19 cellular contexts compared by ENCODE assay signal in the genomic region with DNA sequence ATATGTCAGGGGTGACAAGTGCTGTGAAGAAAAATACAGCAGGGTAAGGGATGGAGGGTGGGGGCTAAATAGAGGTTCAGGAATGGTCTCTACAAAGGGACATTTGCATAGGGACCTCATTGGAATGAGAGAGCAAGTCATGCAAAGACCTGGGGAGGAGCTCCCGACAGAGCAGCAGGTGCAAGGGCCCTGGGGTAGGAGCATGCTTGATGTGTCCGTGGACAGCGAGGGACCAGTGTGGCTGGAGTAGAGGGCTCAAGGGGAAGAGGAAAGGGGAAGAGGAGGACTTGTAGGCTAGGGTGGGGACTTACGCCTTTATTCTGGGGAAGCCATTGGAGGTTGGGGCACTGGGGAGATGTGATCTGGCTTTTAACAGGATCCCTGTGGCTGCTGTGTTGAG. TPM values are rescaled to one million over a fixed set of nuclear protein-coding genes. Genes with fewer than 3 reads are reported as not detected.
DNase-seq lines count a peak whose midpoint lies in the region; ATAC-seq, FAIRE-seq and TF ChIP-seq lines count a peak whose summit lies in the region.
"Had no signal": no experiment of that assay in that cellular context is flagged by ENCODE, and none has a peak within 500 bp of the region (broad histone marks: within the 10 kb centered on the region; RNA-seq: fewer than 3 reads in every experiment).

No MANE protein-coding gene starts in this region.

- no peak overlapping the region for H2AFZ ChIP-seq in astrocyte (ENCODE audit: low read depth, low read length)

- peak overlapping the region; percentile 55 for H3K27ac Mint-ChIP-seq in activated naive CD8-positive, alpha-beta T cell
- H3K27ac Mint-ChIP-seq in activated naive CD8-positive, alpha-beta T cell treated with anti-CD3 and anti-CD28 coated beads for 36 hours: no peak overlapping the region
- no peak overlapping the region for H3K27ac Mint-ChIP-seq in astrocyte (ENCODE audit: unreplicated experiment)
- H3K27ac Mint-ChIP-seq in stimulated activated naive B cell treated with anti-CD40 and anti-IgM and Interleukin-4, amounts not matched to agents 10 μg/mL and 1 μg/mL and 100 μg/mL, for 72 hours: peak overlapping the region; percentile 45
- H3K27ac Mint-ChIP-seq: CD8-positive, alpha-beta T cell had no signal

- H3K4me3 ChIP-seq in astrocyte (ENCODE audit: insufficient read depth, low read depth, low read length): no peak overlapping the region
- H3K4me3 ChIP-seq: breast epithelium, thoracic aorta had no signal

- no peaks in the 10 kb centered on the region for H3K9me3 Mint-ChIP-seq in activated naive CD8-positive, alpha-beta T cell (ENCODE audit: low read depth)
- no peaks in the 10 kb centered on the region for H3K9me3 Mint-ChIP-seq in activated naive CD8-positive, alpha-beta T cell treated with anti-CD3 and anti-CD28 coated beads for 36 hours
- no peaks in the 10 kb centered on the region for H3K9me3 Mint-ChIP-seq in astrocyte (ENCODE audit: unreplicated experiment)
- no peaks in the 10 kb centered on the region for H3K9me3 Mint-ChIP-seq in stimulated activated naive B cell treated with anti-CD40 and anti-IgM and Interleukin-4, amounts not matched to agents 10 μg/mL and 1 μg/mL and 100 μg/mL, for 72 hours
- H3K9me3 Mint-ChIP-seq: CD8-positive, alpha-beta T cell had no signal

- peaks cover 84% of the 10 kb centered on the region for H3K79me2 ChIP-seq in astrocyte (ENCODE audit: insufficient read depth, low read length)

- peaks cover 22% of the 10 kb centered on the region for H3K4me1 ChIP-seq in astrocyte (ENCODE audit: insufficient read depth, low read length)

- H3K4me1 Mint-ChIP-seq in activated naive CD8-positive, alpha-beta T cell (ENCODE audit: low read depth): peaks cover 78% of the 10 kb centered on the region
- peaks cover 59% of the 10 kb centered on the region for H3K4me1 Mint-ChIP-seq in activated naive CD8-positive, alpha-beta T cell treated with anti-CD3 and anti-CD28 coated beads for 36 hours
- H3K4me1 Mint-ChIP-seq in astrocyte (ENCODE audit: low read depth, unreplicated experiment): peaks cover 48% of the 10 kb centered on the region
- H3K4me1 Mint-ChIP-seq in stimulated activated naive B cell treated with anti-CD40 and anti-IgM and Interleukin-4, amounts not matched to agents 10 μg/mL and 1 μg/mL and 100 μg/mL, for 72 hours: peaks cover 59 to 87% of the 10 kb centered on the region in 2 donors

- H4K20me1 ChIP-seq in astrocyte (ENCODE audit: insufficient read depth, low read length): peaks cover 86% of the 10 kb centered on the region

- DNase-seq in activated naive CD8-positive, alpha-beta T cell treated with anti-CD3 and anti-CD28 coated beads for 36 hours: no peak
- no peak for DNase-seq in astrocyte (ENCODE audit: low read depth)
- DNase-seq in stimulated activated naive B cell treated with anti-CD40 and anti-IgM and Interleukin-4, amounts not matched to agents 10 μg/mL and 1 μg/mL and 100 μg/mL, for 72 hours: no peak
- DNase-seq: activated CD4-positive, alpha-beta T cell treated with anti-CD3 and anti-CD28 coated beads, Interleukin-2, amount 50 U/mL, for 4 hours; activated T-cell treated with anti-CD3 and anti-CD28 coated beads, Interleukin-2, amount 50 U/mL, for 48 hours; CD8-positive, alpha-beta T cell; NCI-H1436; NCI-H526; nucleus accumbens; retina; Right ventricle myocardium superior had no signal

- no peak overlapping the region for H3K9ac ChIP-seq in astrocyte (ENCODE audit: low read length)

- no peak for FAIRE-seq in astrocyte (lab: Jason Lieb, UNC)
- FAIRE-seq: GM12891, H54 had no signal

- peak overlapping the region; percentile 37 for H3K4me3 Mint-ChIP-seq in activated naive CD8-positive, alpha-beta T cell
- no peak overlapping the region for H3K4me3 Mint-ChIP-seq in activated naive CD8-positive, alpha-beta T cell treated with anti-CD3 and anti-CD28 coated beads for 36 hours
- H3K4me3 Mint-ChIP-seq in astrocyte (ENCODE audit: unreplicated experiment): no peak overlapping the region
- no peak overlapping the region for H3K4me3 Mint-ChIP-seq in stimulated activated naive B cell treated with anti-CD40 and anti-IgM and Interleukin-4, amounts not matched to agents 10 μg/mL and 1 μg/mL and 100 μg/mL, for 72 hours
- H3K4me3 Mint-ChIP-seq: CD8-positive, alpha-beta T cell had no signal

- no peaks in the 10 kb centered on the region for H3K9me3 ChIP-seq in astrocyte (ENCODE audit: insufficient read depth, low read depth, low read length)
- H3K9me3 ChIP-seq: breast epithelium, thoracic aorta had no signal

- no peaks in the 10 kb centered on the region for H3K27me3 ChIP-seq in astrocyte (ENCODE audit: insufficient read depth, low read length)
- H3K27me3 ChIP-seq: breast epithelium had no signal

- peak overlapping the region; percentile 31 for H3K4me2 ChIP-seq in astrocyte (ENCODE audit: low read length)

- H3K27me3 Mint-ChIP-seq in activated naive CD8-positive, alpha-beta T cell: no peaks in the 10 kb centered on the region
- H3K27me3 Mint-ChIP-seq in activated naive CD8-positive, alpha-beta T cell treated with anti-CD3 and anti-CD28 coated beads for 36 hours: no peaks in the 10 kb centered on the region
- no peaks in the 10 kb centered on the region for H3K27me3 Mint-ChIP-seq in astrocyte (ENCODE audit: low read depth, unreplicated experiment)
- no peaks in the 10 kb centered on the region for H3K27me3 Mint-ChIP-seq in stimulated activated naive B cell treated with anti-CD40 and anti-IgM and Interleukin-4, amounts not matched to agents 10 μg/mL and 1 μg/mL and 100 μg/mL, for 72 hours

- H3K27ac ChIP-seq in astrocyte (ENCODE audit: low read depth, low read length): no peak overlapping the region
- H3K27ac ChIP-seq: breast epithelium, thoracic aorta had no signal

- H3K36me3 Mint-ChIP-seq in activated naive CD8-positive, alpha-beta T cell: no peaks in the 10 kb centered on the region
- peaks cover 8% of the 10 kb centered on the region for H3K36me3 Mint-ChIP-seq in activated naive CD8-positive, alpha-beta T cell treated with anti-CD3 and anti-CD28 coated beads for 36 hours
- H3K36me3 Mint-ChIP-seq in astrocyte (ENCODE audit: low read depth, unreplicated experiment): peaks cover 3% of the 10 kb centered on the region
- H3K36me3 Mint-ChIP-seq in stimulated activated naive B cell treated with anti-CD40 and anti-IgM and Interleukin-4, amounts not matched to agents 10 μg/mL and 1 μg/mL and 100 μg/mL, for 72 hours: peaks cover 14 to 18% of the 10 kb centered on the region in 2 donors

- ATAC-seq in stimulated activated naive B cell treated with anti-CD40 and anti-IgM and Interleukin-4, amounts not matched to agents 10 μg/mL and 1 μg/mL and 100 μg/mL, for 72 hours (replicated peaks): no peak
- ATAC-seq in GM21526 (IDR thresholded peaks at IDR 0.05; ENCODE audit: low FRiP score, unreplicated experiment) (no peak), HG02870 (IDR thresholded peaks at IDR 0.05; ENCODE audit: unreplicated experiment) (no peak)
- ATAC-seq: CD8-positive, alpha-beta T cell had no signal

- no peaks in the 10 kb centered on the region for H3K36me3 ChIP-seq in astrocyte (ENCODE audit: insufficient read depth, low read length)
- H3K36me3 ChIP-seq: breast epithelium, thoracic aorta had no signal

- no peak for TF ChIP-seq CTCF in astrocyte (IDR thresholded peaks at IDR 0.05; ENCODE audit: insufficient read depth, low read depth, low read length)

RNA-seq across cellular contexts. Expression of gene STARD3, which starts 5.7 kb away (rescaled TPM):
- 10 to 100 TPM; 47.9 to 53.2 TPM for total RNA-seq in activated naive CD8-positive, alpha-beta T cell treated with anti-CD3 and anti-CD28 coated beads for 36 hours
- 51.2 and 62.1 TPM in 2 replicates for total RNA-seq in astrocyte

RNA-seq across cellular contexts. Expression of gene PPP1R1B, which starts 15.9 kb away (rescaled TPM):
- not detected for total RNA-seq in activated naive CD8-positive, alpha-beta T cell treated with anti-CD3 and anti-CD28 coated beads for 36 hours
- total RNA-seq in astrocyte: 0.26 and 0.39 TPM in 2 replicates
- total RNA-seq: CD8-positive, alpha-beta T cell; dermis microvascular lymphatic vessel endothelial cell had no signal

RNA-seq across cellular contexts. Expression of gene TCAP, which starts 22.5 kb away (rescaled TPM):
- total RNA-seq in activated naive CD8-positive, alpha-beta T cell treated with anti-CD3 and anti-CD28 coated beads for 36 hours: under 1 TPM; 0.78 to 0.89 TPM
- 0.98 and 1.4 TPM in 2 replicates for total RNA-seq in astrocyte

RNA-seq across cellular contexts. Expression of gene PNMT, which starts 25.6 kb away (rescaled TPM):
- total RNA-seq in activated naive CD8-positive, alpha-beta T cell treated with anti-CD3 and anti-CD28 coated beads for 36 hours: not detected
- total RNA-seq in astrocyte: 0.59 and 1.5 TPM in 2 replicates

RNA-seq across cellular contexts. Expression of gene NEUROD2, which starts 35.0 kb away (rescaled TPM):
- total RNA-seq in activated naive CD8-positive, alpha-beta T cell treated with anti-CD3 and anti-CD28 coated beads for 36 hours: not detected
- total RNA-seq in astrocyte: not detected in 2 replicates
- total RNA-seq: breast epithelium; CD8-positive, alpha-beta T cell; dermis microvascular lymphatic vessel endothelial cell; Right ventricle myocardium superior; thoracic aorta had no signal

Comparison
In these comparisons a context has a peak if more than half of its experiments do, and no peak if none do; other contexts are left out.
1. H3K27ac Mint-ChIP-seq: peak in activated naive CD8-positive, alpha-beta T cell (single experiment) and stimulated activated naive B cell treated with anti-CD40 and anti-IgM and Interleukin-4, amounts not matched to agents 10 μg/mL and 1 μg/mL and 100 μg/mL, for 72 hours (single experiment); none in activated naive CD8-positive, alpha-beta T cell treated with anti-CD3 and anti-CD28 coated beads for 36 hours (single experiment) and astrocyte (single experiment).